25 cellular contexts compared by ENCODE assay signal in the genomic region with DNA sequence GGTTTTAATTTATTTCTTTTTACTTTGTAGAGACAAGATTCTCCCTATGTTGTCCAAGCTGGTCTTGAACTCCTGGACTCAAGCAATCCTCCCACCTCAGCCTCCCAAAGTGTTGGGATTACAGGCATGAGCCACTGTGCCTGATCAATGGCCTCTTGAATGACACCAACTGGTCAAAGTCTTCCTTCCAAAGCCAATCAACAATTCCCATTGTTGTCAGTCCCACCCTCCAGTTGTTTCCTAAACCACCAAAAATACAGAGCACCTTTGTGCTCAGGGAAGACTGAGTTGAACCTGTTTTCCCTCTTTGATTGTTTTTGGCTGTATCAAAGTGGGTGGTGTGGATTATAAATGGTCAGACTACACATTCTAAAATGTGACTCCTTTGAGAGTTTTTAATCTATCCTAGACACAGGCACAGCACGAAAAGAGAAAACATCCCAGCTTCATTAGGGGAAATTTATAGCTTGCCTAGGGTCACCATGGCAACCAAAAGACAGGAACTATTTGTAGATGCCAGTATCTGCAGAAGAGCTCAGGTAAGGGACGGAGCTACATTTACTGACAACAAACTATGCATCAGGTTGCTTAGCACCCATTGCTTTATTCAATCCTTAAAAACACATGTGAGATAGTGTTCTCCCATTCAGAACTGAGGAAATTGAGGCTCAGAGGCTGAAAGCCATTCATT. TPM values are rescaled to one million over a fixed set of nuclear protein-coding genes. Genes with fewer than 3 reads are reported as not detected.
DNase-seq lines count a peak whose midpoint lies in the region; ATAC-seq and TF ChIP-seq lines count a peak whose summit lies in the region.
"Had no signal": no experiment of that assay in that cellular context is flagged by ENCODE, and none has a peak within 500 bp of the region (broad histone marks: within the 10 kb centered on the region; RNA-seq: fewer than 3 reads in every experiment).

No MANE protein-coding gene starts in this region.

- H4K20me1 ChIP-seq in hepatocyte (ENCODE audit: insufficient read depth, poor library complexity, severe bottlenecking) = no peaks in the 10 kb centered on the region

- H3K9me3 ChIP-seq in hepatocyte (ENCODE audit: low read depth) (no peaks in the 10 kb centered on the region), WERI-Rb-1 (ENCODE audit: severe bottlenecking) (no peaks in the 10 kb centered on the region)
- H3K9me3 ChIP-seq: colonic mucosa, esophagus squamous epithelium, gastrocnemius medialis, left ventricle myocardium inferior, upper lobe of left lung had no signal

- DNase-seq in DMS53 (lab: John Stamatoyannopoulos, UW) (peak; percentile 13), DMS53 treated with DMSO at 0.1 percent for 48 hours (lab: John Stamatoyannopoulos, UW; ENCODE audit: unreplicated experiment) (no peak), NOMO-1 (lab: John Stamatoyannopoulos, UW; ENCODE audit: unreplicated experiment in 2 of 2) (peak; percentile 6 to 49), hepatocyte (ENCODE audit: low spot score) (peak; percentile 30), cerebellar cortex (ENCODE audit: low spot score) (no peak), WERI-Rb-1 (no peak), NCI-H2081 (lab: John Stamatoyannopoulos, UW) (no peak)
- DNase-seq: CD8-positive, alpha-beta T cell; colonic mucosa; esophagus squamous epithelium; gastrocnemius medialis; IMR-90; left ventricle myocardium inferior; midbrain; NCI-H1436; NCI-H526; stimulated activated CD4-positive, alpha-beta T cell treated with anti-CD3 and anti-CD28 coated beads, Interleukin-15, amount 100 ng/mL, for 24 hours had no signal

- H3K79me2 ChIP-seq in hepatocyte = no peaks in the 10 kb centered on the region
- H3K79me2 ChIP-seq: parathyroid adenoma had no signal

- H3K27me3 ChIP-seq in hepatocyte (peaks cover 13% of the 10 kb centered on the region), WERI-Rb-1 (ENCODE audit: insufficient read depth, low read depth, severe bottlenecking) (no peaks in the 10 kb centered on the region)
- H3K27me3 ChIP-seq: colonic mucosa, gastrocnemius medialis, upper lobe of left lung had no signal

- H3K36me3 Mint-ChIP-seq in stimulated activated memory B cell treated with anti-CD40 and anti-IgM and Interleukin-4, amounts not matched to agents 10 μg/mL and 1 μg/mL and 100 μg/mL, for 72 hours = no peaks in the 10 kb centered on the region
- H3K36me3 Mint-ChIP-seq: activated naive CD4-positive, alpha-beta T cell treated with anti-CD3 and anti-CD28 coated beads, Interleukin-2, amount 50 U/mL, for 24 hours; CD8-positive, alpha-beta T cell had no signal

- no peak for TF ChIP-seq CTCF in hepatocyte (IDR thresholded peaks at IDR 0.05; ENCODE audit: poor library complexity)
- TF ChIP-seq CTCF in WERI-Rb-1 (IDR thresholded peaks at IDR 0.05; ENCODE audit: low read depth, low read length) = no peak

- no peak overlapping the region for H3K4me2 ChIP-seq in hepatocyte

- no peaks in the 10 kb centered on the region for H3K9me2 ChIP-seq in hepatocyte (replicated peaks; ENCODE audit: insufficient read depth)

- no peak overlapping the region for H3K27ac ChIP-seq in hepatocyte
- H3K27ac ChIP-seq in WERI-Rb-1 = no peak overlapping the region
- H3K27ac ChIP-seq: colonic mucosa, esophagus squamous epithelium, gastrocnemius medialis, left ventricle myocardium inferior, parathyroid adenoma, upper lobe of left lung had no signal

- H3K4me3 Mint-ChIP-seq in stimulated activated memory B cell treated with anti-CD40 and anti-IgM and Interleukin-4, amounts not matched to agents 10 μg/mL and 1 μg/mL and 100 μg/mL, for 72 hours = no peak overlapping the region
- H3K4me3 Mint-ChIP-seq: activated naive CD4-positive, alpha-beta T cell treated with anti-CD3 and anti-CD28 coated beads, Interleukin-2, amount 50 U/mL, for 24 hours; activated T-helper 17 cell treated with anti-CD3 and anti-CD28 coated beads, Interleukin-2, amount 50 U/mL, for 72 hours; CD8-positive, alpha-beta T cell; nephron had no signal

- peaks cover 36% of the 10 kb centered on the region for H3K4me1 Mint-ChIP-seq in stimulated activated memory B cell treated with anti-CD40 and anti-IgM and Interleukin-4, amounts not matched to agents 10 μg/mL and 1 μg/mL and 100 μg/mL, for 72 hours
- H3K4me1 Mint-ChIP-seq: activated naive CD4-positive, alpha-beta T cell treated with anti-CD3 and anti-CD28 coated beads, Interleukin-2, amount 50 U/mL, for 24 hours; activated T-helper 17 cell treated with anti-CD3 and anti-CD28 coated beads, Interleukin-2, amount 50 U/mL, for 72 hours; nephron had no signal

- H3K4me1 ChIP-seq in hepatocyte (ENCODE audit: insufficient read depth) = no peaks in the 10 kb centered on the region
- H3K4me1 ChIP-seq: colonic mucosa, gastrocnemius medialis, left ventricle myocardium inferior, parathyroid adenoma had no signal

- no peak overlapping the region for H2AFZ ChIP-seq in hepatocyte
- H2AFZ ChIP-seq: parathyroid adenoma had no signal

- H3K9me3 Mint-ChIP-seq in stimulated activated memory B cell treated with anti-CD40 and anti-IgM and Interleukin-4, amounts not matched to agents 10 μg/mL and 1 μg/mL and 100 μg/mL, for 72 hours = no peaks in the 10 kb centered on the region
- H3K9me3 Mint-ChIP-seq: activated naive CD4-positive, alpha-beta T cell treated with anti-CD3 and anti-CD28 coated beads, Interleukin-2, amount 50 U/mL, for 24 hours; CD8-positive, alpha-beta T cell had no signal

- H3K27ac Mint-ChIP-seq in stimulated activated memory B cell treated with anti-CD40 and anti-IgM and Interleukin-4, amounts not matched to agents 10 μg/mL and 1 μg/mL and 100 μg/mL, for 72 hours = peak overlapping the region; percentile 53
- H3K27ac Mint-ChIP-seq: activated naive CD4-positive, alpha-beta T cell treated with anti-CD3 and anti-CD28 coated beads, Interleukin-2, amount 50 U/mL, for 24 hours; activated T-helper 17 cell treated with anti-CD3 and anti-CD28 coated beads, Interleukin-2, amount 50 U/mL, for 72 hours; CD8-positive, alpha-beta T cell; nephron had no signal

- H3K27me3 Mint-ChIP-seq in stimulated activated memory B cell treated with anti-CD40 and anti-IgM and Interleukin-4, amounts not matched to agents 10 μg/mL and 1 μg/mL and 100 μg/mL, for 72 hours = no peaks in the 10 kb centered on the region

- H3K36me3 ChIP-seq in hepatocyte (replicated peaks; ENCODE audit: insufficient read depth, low read depth) (no peaks in the 10 kb centered on the region), WERI-Rb-1 (no peaks in the 10 kb centered on the region)
- H3K36me3 ChIP-seq: colonic mucosa, esophagus squamous epithelium, gastrocnemius medialis, left ventricle myocardium inferior, upper lobe of left lung had no signal

- no peak for ATAC-seq in stimulated activated memory B cell treated with anti-CD40 and anti-IgM and Interleukin-4, amounts not matched to agents 10 μg/mL and 1 μg/mL and 100 μg/mL, for 72 hours
- ATAC-seq: activated T-helper 17 cell treated with anti-CD3 and anti-CD28 coated beads, Interleukin-2, amount 50 U/mL, for 72 hours; CD8-positive, alpha-beta T cell; gastrocnemius medialis; HCT116; SK-N-SH treated with all-trans-retinoic acid at 6 μM for 48 hours had no signal

- 40% methylated on average over 2 of the region's 2 CpGs for WGBS in hepatocyte (ENCODE audit: low lambda C conversion rate, missing lambda C conversion rate)

- H3K4me3 ChIP-seq in hepatocyte = no peak overlapping the region
- no peak overlapping the region for H3K4me3 ChIP-seq in WERI-Rb-1 (ENCODE audit: low read depth, low read length)
- H3K4me3 ChIP-seq: colonic mucosa, esophagus squamous epithelium, gastrocnemius medialis, left ventricle myocardium inferior, upper lobe of left lung had no signal

RNA-seq across cellular contexts. Expression of a gene that starts 27.6 kb away (rescaled TPM):
- total RNA-seq in hepatocyte = 337 and 358 TPM in 2 replicates
- 426 and 439 TPM in 2 replicates for polyA plus RNA-seq in hepatocyte

RNA-seq across cellular contexts. Expression of a gene that starts 51.1 kb away (rescaled TPM):
- total RNA-seq in hepatocyte = 8.8 and 9.4 TPM in 2 replicates
- 8.2 and 11.1 TPM in 2 replicates for polyA plus RNA-seq in hepatocyte

RNA-seq across cellular contexts. Expression of a gene that starts 54.7 kb away (rescaled TPM):
- total RNA-seq in hepatocyte = 3.2 and 3.7 TPM in 2 replicates
- 6.6 and 14.4 TPM in 2 replicates for polyA plus RNA-seq in hepatocyte

Comparison
In these comparisons a context has a peak if more than half of its experiments do, and no peak if none do; other contexts are left out.
1. DNase-seq: peak in DMS53 (single experiment), NOMO-1 (2 of 2) and hepatocyte (single experiment); none in DMS53 treated with DMSO at 0.1 percent for 48 hours (single experiment), cerebellar cortex (single experiment), WERI-Rb-1 (single experiment) and NCI-H2081 (0 of 2).